ENCODE assay signal across 15 cellular contexts in genomic region chr2:10354399-10354798, GRCh38. TPM values are rescaled to one million over a fixed set of nuclear protein-coding genes. Genes with fewer than 3 reads are reported as not detected.
DNase-seq lines count a peak whose midpoint lies in the region; ATAC-seq lines count a peak whose summit lies in the region.
"Had no signal": no experiment of that assay in that cellular context is flagged by ENCODE, and none has a peak within 500 bp of the region (broad histone marks: within the 10 kb centered on the region; RNA-seq: fewer than 3 reads in every experiment).

No MANE protein-coding gene starts in this region.

- peaks cover 49% of the 10 kb centered on the region for H3K4me1 Mint-ChIP-seq in stimulated activated naive CD8-positive, alpha-beta T cell treated with anti-CD3 and anti-CD28 coated beads, Interleukin-15, Interleukin-2, amounts not matched to agents 100 ng/mL and 50 ng/mL, for 24 hours (ENCODE audit: low read depth)
- H3K4me1 Mint-ChIP-seq in stimulated activated naive CD8-positive, alpha-beta T cell treated with anti-CD3 and anti-CD28 coated beads, Interleukin-15, amount 100 ng/mL, for 72 hours = peaks cover 69% of the 10 kb centered on the region
- H3K4me1 Mint-ChIP-seq in activated naive CD8-positive, alpha-beta T cell treated with anti-CD3 and anti-CD28 coated beads, Interleukin-2, amount 50 U/mL, for 24 hours = peaks cover 51% of the 10 kb centered on the region
- H3K4me1 Mint-ChIP-seq in naive thymus-derived CD8-positive, alpha-beta T cell = peaks cover 45 to 77% (median 70%) of the 10 kb centered on the region in 4 donors

- POLR2A ChIA-PET in naive thymus-derived CD8-positive, alpha-beta T cell (lab: Charles Lee) = no interaction called here

- no peaks in the 10 kb centered on the region for H3K27me3 Mint-ChIP-seq in stimulated activated naive CD8-positive, alpha-beta T cell treated with anti-CD3 and anti-CD28 coated beads, Interleukin-15, Interleukin-2, amounts not matched to agents 100 ng/mL and 50 ng/mL, for 24 hours
- H3K27me3 Mint-ChIP-seq in stimulated activated naive CD8-positive, alpha-beta T cell treated with anti-CD3 and anti-CD28 coated beads, Interleukin-15, amount 100 ng/mL, for 72 hours = no peaks in the 10 kb centered on the region
- H3K27me3 Mint-ChIP-seq in activated naive CD8-positive, alpha-beta T cell treated with anti-CD3 and anti-CD28 coated beads, Interleukin-2, amount 50 U/mL, for 24 hours = no peaks in the 10 kb centered on the region
- no peaks in the 10 kb centered on the region for H3K27me3 Mint-ChIP-seq in naive thymus-derived CD8-positive, alpha-beta T cell

- H3K9me3 Mint-ChIP-seq in stimulated activated naive CD8-positive, alpha-beta T cell treated with anti-CD3 and anti-CD28 coated beads, Interleukin-15, Interleukin-2, amounts not matched to agents 100 ng/mL and 50 ng/mL, for 24 hours = no peaks in the 10 kb centered on the region
- no peaks in the 10 kb centered on the region for H3K9me3 Mint-ChIP-seq in stimulated activated naive CD8-positive, alpha-beta T cell treated with anti-CD3 and anti-CD28 coated beads, Interleukin-15, amount 100 ng/mL, for 72 hours
- H3K9me3 Mint-ChIP-seq in activated naive CD8-positive, alpha-beta T cell treated with anti-CD3 and anti-CD28 coated beads, Interleukin-2, amount 50 U/mL, for 24 hours = no peaks in the 10 kb centered on the region
- H3K9me3 Mint-ChIP-seq in naive thymus-derived CD8-positive, alpha-beta T cell = no peaks in the 10 kb centered on the region

- no peak for ATAC-seq in stimulated activated naive CD8-positive, alpha-beta T cell treated with anti-CD3 and anti-CD28 coated beads, Interleukin-15, amount 100 ng/mL, for 72 hours
- ATAC-seq in activated naive CD8-positive, alpha-beta T cell treated with anti-CD3 and anti-CD28 coated beads, Interleukin-2, amount 50 U/mL, for 24 hours = no peak
- ATAC-seq in naive thymus-derived CD8-positive, alpha-beta T cell = no peak
- ATAC-seq in GM19023 (IDR thresholded peaks at IDR 0.05; ENCODE audit: unreplicated experiment) = no peak
- ATAC-seq: Right ventricle myocardium inferior had no signal

- H3K36me3 Mint-ChIP-seq in stimulated activated naive CD8-positive, alpha-beta T cell treated with anti-CD3 and anti-CD28 coated beads, Interleukin-15, Interleukin-2, amounts not matched to agents 100 ng/mL and 50 ng/mL, for 24 hours (ENCODE audit: low read depth) = peaks cover 26% of the 10 kb centered on the region
- H3K36me3 Mint-ChIP-seq in activated naive CD8-positive, alpha-beta T cell treated with anti-CD3 and anti-CD28 coated beads, Interleukin-2, amount 50 U/mL, for 24 hours (ENCODE audit: low read depth) = peaks cover 10% of the 10 kb centered on the region
- peaks cover 0 to 31% (median 0%) of the 10 kb centered on the region in 3 donors for H3K36me3 Mint-ChIP-seq in naive thymus-derived CD8-positive, alpha-beta T cell

- H3K4me3 Mint-ChIP-seq in stimulated activated naive CD8-positive, alpha-beta T cell treated with anti-CD3 and anti-CD28 coated beads, Interleukin-15, Interleukin-2, amounts not matched to agents 100 ng/mL and 50 ng/mL, for 24 hours = no peak overlapping the region
- no peak overlapping the region for H3K4me3 Mint-ChIP-seq in stimulated activated naive CD8-positive, alpha-beta T cell treated with anti-CD3 and anti-CD28 coated beads, Interleukin-15, amount 100 ng/mL, for 72 hours
- H3K4me3 Mint-ChIP-seq in activated naive CD8-positive, alpha-beta T cell treated with anti-CD3 and anti-CD28 coated beads, Interleukin-2, amount 50 U/mL, for 24 hours = no peak overlapping the region
- no peak overlapping the region for H3K4me3 Mint-ChIP-seq in naive thymus-derived CD8-positive, alpha-beta T cell

- no peak for DNase-seq in stimulated activated naive CD8-positive, alpha-beta T cell treated with anti-CD3 and anti-CD28 coated beads, Interleukin-15, amount 100 ng/mL, for 72 hours
- no peak for DNase-seq in activated naive CD8-positive, alpha-beta T cell treated with anti-CD3 and anti-CD28 coated beads, Interleukin-2, amount 50 U/mL, for 24 hours
- DNase-seq in naive thymus-derived CD8-positive, alpha-beta T cell = no peak
- no peak for DNase-seq in NCI-H1105 treated with DMSO at 0.1 percent for 48 hours (lab: John Stamatoyannopoulos, UW)
- no peak for DNase-seq in NCI-H1417 treated with DMSO at 0.1 percent for 48 hours (lab: John Stamatoyannopoulos, UW)
- DNase-seq: COR-L47; DMS 273 treated with DMSO at 0.1 percent for 48 hours; GDM1; NCI-H1092 treated with DMSO at 0.1 percent for 48 hours; NCI-H1694; NCI-H2081 treated with DMSO at 0.1 percent for 48 hours; NK-92 treated with Interleukin-12 subunit alpha and Interleukin-12 subunit beta, amount 100 ng/mL, for 24 hours had no signal

- peak overlapping the region; percentile 68 for H3K27ac Mint-ChIP-seq in stimulated activated naive CD8-positive, alpha-beta T cell treated with anti-CD3 and anti-CD28 coated beads, Interleukin-15, Interleukin-2, amounts not matched to agents 100 ng/mL and 50 ng/mL, for 24 hours
- peak overlapping the region in 1 of 2 donors; percentile 29 for H3K27ac Mint-ChIP-seq in stimulated activated naive CD8-positive, alpha-beta T cell treated with anti-CD3 and anti-CD28 coated beads, Interleukin-15, amount 100 ng/mL, for 72 hours
- H3K27ac Mint-ChIP-seq in activated naive CD8-positive, alpha-beta T cell treated with anti-CD3 and anti-CD28 coated beads, Interleukin-2, amount 50 U/mL, for 24 hours = peak overlapping the region; percentile 1
- H3K27ac Mint-ChIP-seq in naive thymus-derived CD8-positive, alpha-beta T cell = peak overlapping the region in 9 of 10 donors; percentile 43 to 93 (median 77)

RNA-seq across cellular contexts. Expression of gene HPCAL1, which starts 51.7 kb away (rescaled TPM):
- 10 to 100 TPM; 84.9 to 86.2 TPM for total RNA-seq in naive thymus-derived CD8-positive, alpha-beta T cell
- polyA plus RNA-seq in naive thymus-derived CD8-positive, alpha-beta T cell = 100 to 1,000 TPM in 1 of 3 donors, 10 to 100 TPM in 2; 71.5 to 122 (median 98.2) TPM
